ENCODE assay signal across 2 cellular contexts in genomic region chr6:158781692-158782373, GRCh38.
TF ChIP-seq lines count a peak whose summit lies in the region.

No MANE protein-coding gene starts in this region.

TF ChIP-seq in GM23338, 12 proteins besides CTCF, POLR2A, EP300 and RAD21:
- TF ChIP-seq STAT1 (IDR thresholded peaks at IDR 0.05; ENCODE audit: unreplicated experiment) (no peak), ETS1 (IDR thresholded peaks at IDR 0.05) (no peak), JUNB (IDR thresholded peaks at IDR 0.05; ENCODE audit: unreplicated experiment) (no peak), EZH2phosphoT487 (IDR thresholded peaks at IDR 0.05; ENCODE audit: unreplicated experiment) (no peak), NANOG (IDR thresholded peaks at IDR 0.05; ENCODE audit: borderline replicate concordance) (no peak), ZNF114 (CRISPR knock-in tag; IDR thresholded peaks at IDR 0.05) (no peak), CREB1 (CRISPR knock-in tag; IDR thresholded peaks at IDR 0.05; ENCODE audit: low read depth) (no peak), ZNF462 (CRISPR knock-in tag; IDR thresholded peaks at IDR 0.05) (no peak), POLR2AphosphoS5 (IDR thresholded peaks at IDR 0.05; ENCODE audit: low read depth) (no peak), EZH2 (IDR thresholded peaks at IDR 0.05; ENCODE audit: low read depth, unreplicated experiment) (no peak), ZNF331 (CRISPR knock-in tag; IDR thresholded peaks at IDR 0.05; ENCODE audit: low read depth) (no peak), REST (IDR thresholded peaks at IDR 0.05; ENCODE audit: unreplicated experiment) (no peak)

TF ChIP-seq in H1, 55 proteins besides CTCF, POLR2A, EP300 and RAD21:
- TF ChIP-seq GTF2F1 (IDR thresholded peaks at IDR 0.05; ENCODE audit: borderline replicate concordance, low read depth, low read length) (no peak), HDAC6 (IDR thresholded peaks at IDR 0.05; ENCODE audit: low read depth, low read length) (no peak), EZH2 (IDR thresholded peaks at IDR 0.05; ENCODE audit: low read depth, low read length, severe bottlenecking) (no peak)
TF ChIP-seq in H1: peak in this region for 0.
